In the genomic region with DNA sequence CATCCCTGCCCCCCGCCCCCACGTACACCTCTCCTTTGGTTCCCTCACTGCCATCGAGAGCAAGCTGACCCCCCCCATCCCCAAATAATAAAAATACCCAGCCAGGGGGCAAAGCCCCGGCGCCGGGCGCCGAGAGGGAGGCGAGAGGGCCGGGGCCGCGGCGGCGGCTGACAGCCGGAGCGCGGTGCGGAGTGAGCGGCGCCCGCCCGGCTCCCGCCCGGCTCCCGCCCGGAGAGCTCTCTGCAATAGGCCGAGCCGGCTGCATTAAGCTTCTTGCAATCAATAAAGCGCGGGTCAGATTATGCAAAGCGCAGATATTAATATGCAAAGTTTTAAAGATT, we compare ENCODE assay signal across 8 cellular contexts. TPM values are rescaled to one million over a fixed set of nuclear protein-coding genes. Genes with fewer than 3 reads are reported as not detected.
DNase-seq lines count a peak whose midpoint lies in the region; ATAC-seq and TF ChIP-seq lines count a peak whose summit lies in the region.

No MANE protein-coding gene starts in this region.

- TF ChIP-seq CTCF in glutamatergic neuron (IDR thresholded peaks at IDR 0.05; ENCODE audit: partially characterized antibody, unreplicated experiment) (no peak), retinal pigment epithelial cell (conservative IDR thresholded peaks at IDR 0.05; ENCODE audit: low read depth, low read length) (no peak)

- no peaks in the 10 kb centered on the region for H3K36me3 Mint-ChIP-seq in T-helper 2 cell treated with Interferon-gamma antibody and Interleukin-4, amounts not matched to agents 5 μg/mL and 100 μg/mL, for 36 hours (ENCODE audit: low read depth)
- H3K36me3 Mint-ChIP-seq in T-helper 17 cell (ENCODE audit: low read depth) (peaks cover 5% of the 10 kb centered on the region), glutamatergic neuron (ENCODE audit: unreplicated experiment) (no peaks in the 10 kb centered on the region)

- no peaks in the 10 kb centered on the region for H3K9me3 ChIP-seq in T-helper 17 cell (ENCODE audit: control insufficient read depth, low read length, poor library complexity, severe bottlenecking)

- peaks cover 8% of the 10 kb centered on the region for H3K4me1 Mint-ChIP-seq in T-helper 2 cell treated with Interferon-gamma antibody and Interleukin-4, amounts not matched to agents 5 μg/mL and 100 μg/mL, for 36 hours (ENCODE audit: low read depth)
- H3K4me1 Mint-ChIP-seq in T-helper 17 cell (peaks cover 16% of the 10 kb centered on the region), glutamatergic neuron (ENCODE audit: low read depth, unreplicated experiment) (peaks cover 43% of the 10 kb centered on the region)

- peak overlapping the region; percentile 40 for H3K4me3 ChIP-seq in retinal pigment epithelial cell (ENCODE audit: low read length)

- H3K9me3 Mint-ChIP-seq in T-helper 2 cell treated with Interferon-gamma antibody and Interleukin-4, amounts not matched to agents 5 μg/mL and 100 μg/mL, for 36 hours = no peaks in the 10 kb centered on the region
- peaks cover 28% of the 10 kb centered on the region for H3K9me3 Mint-ChIP-seq in glutamatergic neuron (ENCODE audit: unreplicated experiment)

- peak; percentile 58 for ATAC-seq in T-helper 17 cell
- ATAC-seq in GM18861 (IDR thresholded peaks at IDR 0.05; ENCODE audit: unreplicated experiment) = no peak

- peak; percentile 17 for DNase-seq in T-helper 2 cell treated with Interferon-gamma antibody and Interleukin-4, amounts not matched to agents 5 μg/mL and 100 μg/mL, for 36 hours (ENCODE audit: low spot score)
- DNase-seq in T-helper 2 cell (no peak), T-helper 17 cell (peak in 1 of 3 donors; percentile 23), glutamatergic neuron (no peak), retinal pigment epithelial cell (ENCODE audit: low read depth) (no peak), CD1c-positive myeloid dendritic cell (ENCODE audit: extremely low spot score) (no peak), mucosa of gallbladder (ENCODE audit: low spot score) (no peak)

- peak overlapping the region; percentile 88 for H3K4me3 Mint-ChIP-seq in T-helper 2 cell treated with Interferon-gamma antibody and Interleukin-4, amounts not matched to agents 5 μg/mL and 100 μg/mL, for 36 hours
- no peak overlapping the region for H3K4me3 Mint-ChIP-seq in T-helper 17 cell
- H3K4me3 Mint-ChIP-seq in glutamatergic neuron (ENCODE audit: unreplicated experiment) = peak overlapping the region; percentile 100

- H3K27me3 Mint-ChIP-seq in T-helper 2 cell treated with Interferon-gamma antibody and Interleukin-4, amounts not matched to agents 5 μg/mL and 100 μg/mL, for 36 hours (ENCODE audit: low read depth) = peaks cover 36% of the 10 kb centered on the region
- H3K27me3 Mint-ChIP-seq in T-helper 17 cell (peaks cover 17% of the 10 kb centered on the region), glutamatergic neuron (ENCODE audit: unreplicated experiment) (peaks cover 25% of the 10 kb centered on the region)

- no peak overlapping the region for H3K27ac Mint-ChIP-seq in T-helper 2 cell treated with Interferon-gamma antibody and Interleukin-4, amounts not matched to agents 5 μg/mL and 100 μg/mL, for 36 hours
- H3K27ac Mint-ChIP-seq in T-helper 17 cell = peak overlapping the region; percentile 29
- peak overlapping the region; percentile 100 for H3K27ac Mint-ChIP-seq in glutamatergic neuron (ENCODE audit: unreplicated experiment)

RNA-seq across cellular contexts. Expression of a gene that starts 40.9 kb away (rescaled TPM):
- total RNA-seq in T-helper 17 cell (10 to 100 TPM; 72.1 to 89.9 TPM), glutamatergic neuron (ENCODE audit: unreplicated experiment) (30.7 TPM), mucosa of gallbladder (35.0 TPM)

RNA-seq across cellular contexts. Expression of a gene that starts 43.5 kb away (rescaled TPM):
- total RNA-seq in T-helper 17 cell = 1 to 10 TPM; 6.7 to 7.5 TPM
- 12.0 TPM for total RNA-seq in glutamatergic neuron (ENCODE audit: unreplicated experiment)
- total RNA-seq in mucosa of gallbladder = 12.1 TPM

RNA-seq across cellular contexts. Expression of a gene that starts 44.4 kb away (rescaled TPM):
- 10 to 100 TPM; 24.5 to 42.7 TPM for total RNA-seq in T-helper 17 cell
- 53.4 TPM for total RNA-seq in glutamatergic neuron (ENCODE audit: unreplicated experiment)
- 4.3 TPM for total RNA-seq in mucosa of gallbladder
